In genomic region chr3:146589899-146590508, GRCh38 we compare ENCODE assay signal across 8 cellular contexts. TPM values are rescaled to one million over a fixed set of nuclear protein-coding genes. Genes with fewer than 3 reads are reported as not detected.
A peak's percentile ranks its signal among the peaks of the same experiment; 100 is the strongest.
DNase-seq lines count a peak whose midpoint lies in the region; ATAC-seq, FAIRE-seq and TF ChIP-seq lines count a peak whose summit lies in the region.

No MANE protein-coding gene starts in this region.

- H3K4me2 ChIP-seq in endothelial cell of umbilical vein (ENCODE audit: insufficient read depth, low read length), result no peak overlapping the region

- H3K27ac ChIP-seq in left ventricle myocardium inferior (replicated peaks) (no peak overlapping the region), Peyer's patch (no peak overlapping the region), endothelial cell of umbilical vein (ENCODE audit: insufficient read depth, low read depth, low read length) (no peak overlapping the region), pancreas (no peak overlapping the region)

- no peaks in the 10 kb centered on the region for H3K4me1 ChIP-seq in left ventricle myocardium inferior
- no peaks in the 10 kb centered on the region for H3K4me1 ChIP-seq in Peyer's patch
- H3K4me1 ChIP-seq in endothelial cell of umbilical vein (ENCODE audit: control insufficient read depth, extremely low read depth, insufficient read depth, low read length), result no peaks in the 10 kb centered on the region
- H3K4me1 ChIP-seq in pancreas, result no peaks in the 10 kb centered on the region

- H4K20me1 ChIP-seq in endothelial cell of umbilical vein (replicated peaks; ENCODE audit: control insufficient read depth, extremely low read depth, insufficient read depth, low read length), result no peaks in the 10 kb centered on the region

- intact Hi-C loops in left ventricle myocardium inferior (cut with micrococcal nuclease) (no loop called here), cardiac septum (cut with DNase I) (no loop called here), endothelial cell of umbilical vein (cut with micrococcal nuclease) (loop anchor here (1.0 to 5.0 kb wide), 4 partner anchors 51 to 603 kb away; no protein-coding TSS in a partner anchor), pancreas (cut with DNase I) (loop anchor here in 1 of 3 donors (5.0 to 10.0 kb wide), 2 partner anchors 47 to 255 kb away; no protein-coding TSS in a partner anchor)

- H3K36me3 ChIP-seq in left ventricle myocardium inferior, result no peaks in the 10 kb centered on the region
- H3K36me3 ChIP-seq in Peyer's patch, result no peaks in the 10 kb centered on the region
- no peaks in the 10 kb centered on the region for H3K36me3 ChIP-seq in endothelial cell of umbilical vein (ENCODE audit: control insufficient read depth in 2 of 2, extremely low read depth in 1 of 2, insufficient read depth in 2 of 2, low read length in 2 of 2)
- no peaks in the 10 kb centered on the region for H3K36me3 ChIP-seq in pancreas

- CTCF ChIA-PET in endothelial cell of umbilical vein (lab: Charles Lee), result interaction anchor here (0.8 to 7.2 kb wide), 19 partner anchors 9 to 345 kb away, joined by 3 to 122 read pairs (median 4); partner anchors contain the start of gene PLSCR5

- no TSS peak for BruUV-seq in endothelial cell of umbilical vein (replicated peaks; lab: Mats Ljungman, UMichigan)

- DNase-seq in left ventricle myocardium inferior (no peak), cardiac septum (ENCODE audit: low spot score) (no peak), HPDE6-E6E7 (ENCODE audit: extremely low spot score) (peak; percentile 11), Peyer's patch (no peak), endothelial cell of umbilical vein (ENCODE audit: low read depth, low spot score) (peak; percentile 67), pancreas (peak in 1 of 6 donors; percentile 28)
- DNase-seq in activated CD4-positive, CD25-positive, alpha-beta regulatory T cell treated with anti-CD3 and anti-CD28 coated beads, Interleukin-2, amount 50 U/mL, for 72 hours, result no peak

- no peaks in the 10 kb centered on the region for H3K9me1 ChIP-seq in endothelial cell of umbilical vein (replicated peaks; ENCODE audit: control insufficient read depth, extremely low read depth, insufficient read depth, low read length)

- ATAC-seq in pancreas, result peak in 3 of 4 donors; percentile 66 to 76 (median 75)
- no peak for ATAC-seq in HG02571 (IDR thresholded peaks at IDR 0.05; ENCODE audit: unreplicated experiment)

- TF ChIP-seq POLR2A in Peyer's patch (IDR thresholded peaks at IDR 0.05) (no peak), endothelial cell of umbilical vein (IDR thresholded peaks at IDR 0.05; ENCODE audit: low read depth, low read length) (no peak)

- H3K9me3 ChIP-seq in left ventricle myocardium inferior (replicated peaks) (no peaks in the 10 kb centered on the region), Peyer's patch (no peaks in the 10 kb centered on the region), endothelial cell of umbilical vein (replicated peaks; ENCODE audit: control insufficient read depth, insufficient read depth, low read length) (no peaks in the 10 kb centered on the region), pancreas (no peaks in the 10 kb centered on the region)

- H3K4me3 ChIP-seq in left ventricle myocardium inferior, result no peak overlapping the region
- no peak overlapping the region for H3K4me3 ChIP-seq in Peyer's patch
- H3K4me3 ChIP-seq in endothelial cell of umbilical vein (replicated peaks in 1 of 3; ENCODE audit: insufficient read depth in 1 of 3, low read depth in 1 of 3, low read length in 3 of 3), result no peak overlapping the region
- no peak overlapping the region for H3K4me3 ChIP-seq in pancreas

- FAIRE-seq in endothelial cell of umbilical vein (lab: Jason Lieb, UNC) (peak; percentile 70), pancreas (lab: Jason Lieb, UNC) (peak; percentile 97)

- 0% methylated on average over 1 of the region's 1 CpG for WGBS in pancreas, 2 donors

- H2AFZ ChIP-seq in endothelial cell of umbilical vein (ENCODE audit: low read depth, low read length), result no peak overlapping the region

- POLR2A ChIA-PET in endothelial cell of umbilical vein (lab: Charles Lee), result no interaction called here

- H3K79me2 ChIP-seq in endothelial cell of umbilical vein (ENCODE audit: control insufficient read depth, insufficient read depth, low read length), result no peaks in the 10 kb centered on the region

- no peaks in the 10 kb centered on the region for H3K27me3 ChIP-seq in left ventricle myocardium inferior (ENCODE audit: low read depth)
- H3K27me3 ChIP-seq in Peyer's patch, result no peaks in the 10 kb centered on the region
- H3K27me3 ChIP-seq in endothelial cell of umbilical vein (ENCODE audit: control insufficient read depth in 2 of 2, insufficient read depth in 2 of 2, low read length in 2 of 2), result no peaks in the 10 kb centered on the region
- no peaks in the 10 kb centered on the region for H3K27me3 ChIP-seq in pancreas

- H3K9ac ChIP-seq in endothelial cell of umbilical vein (replicated peaks; ENCODE audit: extremely low read depth, insufficient read depth, low read length), result no peak overlapping the region

- peak; percentile 67 for TF ChIP-seq CTCF in left ventricle myocardium inferior (IDR thresholded peaks at IDR 0.05; ENCODE audit: borderline replicate concordance)
- TF ChIP-seq CTCF in Peyer's patch (IDR thresholded peaks at IDR 0.05), result peak in 5 of 6 experiments; percentile 7 to 60 (median 50)
- TF ChIP-seq CTCF in endothelial cell of umbilical vein (IDR thresholded peaks at IDR 0.05; ENCODE audit: extremely low read depth in 1 of 2, insufficient read depth in 1 of 2, low read depth in 1 of 2, low read length in 2 of 2), result peak; percentile 23 to 26
- peak in 3 of 4 donors; percentile 19 to 32 (median 27) for TF ChIP-seq CTCF in pancreas (IDR thresholded peaks at IDR 0.05)

- dilution Hi-C loops in endothelial cell of umbilical vein (cut with MboI; ENCODE audit: extremely low pct_ligation_motif_present, low sequenced_read_pairs), result no loop called here

TF ChIP-seq in endothelial cell of umbilical vein, 7 proteins besides CTCF, POLR2A, EP300 and RAD21:
- TF ChIP-seq EZH2 (IDR thresholded peaks at IDR 0.05; ENCODE audit: borderline replicate concordance, low read depth, low read length, severe bottlenecking), result no peak
- no peak for TF ChIP-seq MAX (IDR thresholded peaks at IDR 0.05; ENCODE audit: insufficient read depth, insufficient read length)
- no peak for TF ChIP-seq FOS (IDR thresholded peaks at IDR 0.05; ENCODE audit: borderline replicate concordance, insufficient read depth, low read length)
- no peak for TF ChIP-seq JUN (IDR thresholded peaks at IDR 0.05; ENCODE audit: borderline replicate concordance, insufficient read depth, insufficient read length, low read depth)

RNA-seq across cellular contexts. Expression of gene PLSCR5, which starts 15.1 kb away (rescaled TPM):
- total RNA-seq in left ventricle myocardium inferior, result not detected
- not detected for total RNA-seq in cardiac septum
- total RNA-seq in Peyer's patch, result not detected
- not detected in 2 replicates for total RNA-seq in endothelial cell of umbilical vein
- polyA plus RNA-seq in endothelial cell of umbilical vein, result not detected in 2 replicates
- not detected in 2 replicates for polyA plus RNA-seq in endothelial cell of umbilical vein (2011; cell fraction: cytosol; rRNA removed)
- polyA plus RNA-seq in endothelial cell of umbilical vein (2011; cell fraction: nucleus; rRNA removed), result not detected in 2 replicates
- polyA plus RNA-seq in endothelial cell of umbilical vein (2012), result not detected in 2 replicates
- not detected in 2 replicates for polyA minus RNA-seq in endothelial cell of umbilical vein
- polyA minus RNA-seq in endothelial cell of umbilical vein (2011; cell fraction: cytosol; rRNA and poly(A)+ RNA removed), result not detected
- not detected in 2 replicates for polyA minus RNA-seq in endothelial cell of umbilical vein (2011; cell fraction: nucleus; rRNA and poly(A)+ RNA removed)
- not detected for total RNA-seq in pancreas
- polyA plus RNA-seq in pancreas, result not detected

RNA-seq across cellular contexts. Expression of gene PLSCR1, which starts 45.6 kb away (rescaled TPM):
- total RNA-seq in left ventricle myocardium inferior (25.4 TPM), cardiac septum (43.5 TPM), Peyer's patch (10 to 100 TPM; 80.7 to 93.2 (median 86.6) TPM), endothelial cell of umbilical vein (65.6 and 78.7 TPM in 2 replicates), pancreas (100 to 1,000 TPM in 1 of 6 donors, 10 to 100 TPM in 5; 35.0 to 117 (median 40.7) TPM)
- polyA plus RNA-seq in endothelial cell of umbilical vein (53.2 and 55.5 TPM in 2 replicates), pancreas (10 to 100 TPM; 23.8 to 46.8 TPM)
- polyA plus RNA-seq in endothelial cell of umbilical vein (2011; cell fraction: cytosol; rRNA removed), result 63.2 and 63.4 TPM in 2 replicates
- 62.3 and 69.2 TPM in 2 replicates for polyA plus RNA-seq in endothelial cell of umbilical vein (2011; cell fraction: nucleus; rRNA removed)
- 42.6 and 42.7 TPM in 2 replicates for polyA plus RNA-seq in endothelial cell of umbilical vein (2012)
- 50.7 and 51.6 TPM in 2 replicates for polyA minus RNA-seq in endothelial cell of umbilical vein
- polyA minus RNA-seq in endothelial cell of umbilical vein (2011; cell fraction: cytosol; rRNA and poly(A)+ RNA removed), result 21.2 TPM
- polyA minus RNA-seq in endothelial cell of umbilical vein (2011; cell fraction: nucleus; rRNA and poly(A)+ RNA removed), result 145 and 179 TPM in 2 replicates

Comparison
In these comparisons a context has a peak if more than half of its experiments do, and no peak if none do; other contexts are left out.
1. DNase-seq: peak in HPDE6-E6E7 (single experiment) and endothelial cell of umbilical vein (single experiment); none in left ventricle myocardium inferior (single experiment), cardiac septum (single experiment), Peyer's patch (0 of 3) and activated CD4-positive, CD25-positive, alpha-beta regulatory T cell treated with anti-CD3 and anti-CD28 coated beads, Interleukin-2, amount 50 U/mL, for 72 hours (single experiment).
2. Peak in every context shown above with its lines, with median percentiles within 50 percentile points of each other: CTCF ChIP-seq.